In genomic region chr9:37897665-37898064, GRCh38 we compare ENCODE assay signal across 16 cellular contexts.
"Had no signal": no experiment of that assay in that cellular context is flagged by ENCODE, and none has a peak within 500 bp of the region (broad histone marks: within the 10 kb centered on the region; RNA-seq: fewer than 3 reads in every experiment).

No MANE protein-coding gene starts in this region.

- H3K4me3 Mint-ChIP-seq: activated naive CD4-positive, alpha-beta T cell treated with anti-CD3 and anti-CD28 coated beads for 36 hours; neural crest cell; T-helper 2 cell treated with Interferon-gamma antibody and Interleukin-4, amounts not matched to agents 5 μg/mL and 100 μg/mL, for 36 hours had no signal

- H3K9me3 ChIP-seq: body of pancreas, gastrocnemius medialis, ovary, sigmoid colon, upper lobe of left lung had no signal

- H3K9me3 Mint-ChIP-seq: activated naive CD4-positive, alpha-beta T cell treated with anti-CD3 and anti-CD28 coated beads for 36 hours; neural crest cell; T-helper 2 cell treated with Interferon-gamma antibody and Interleukin-4, amounts not matched to agents 5 μg/mL and 100 μg/mL, for 36 hours had no signal

- H3K27ac ChIP-seq: body of pancreas, dorsolateral prefrontal cortex, gastrocnemius medialis, ovary, sigmoid colon, upper lobe of left lung had no signal

- ATAC-seq: body of pancreas, gastrocnemius medialis, left ventricle myocardium superior had no signal

- H3K4me3 ChIP-seq: body of pancreas, dorsolateral prefrontal cortex, gastrocnemius medialis, ovary, sigmoid colon, upper lobe of left lung had no signal

- H3K27ac Mint-ChIP-seq: activated naive CD4-positive, alpha-beta T cell treated with anti-CD3 and anti-CD28 coated beads for 36 hours; T-helper 2 cell treated with Interferon-gamma antibody and Interleukin-4, amounts not matched to agents 5 μg/mL and 100 μg/mL, for 36 hours had no signal

- H3K36me3 ChIP-seq: ovary had no signal

- H3K27me3 ChIP-seq: body of pancreas, dorsolateral prefrontal cortex, gastrocnemius medialis, ovary, sigmoid colon, upper lobe of left lung had no signal

- DNase-seq: activated CD4-positive, alpha-beta T cell treated with anti-CD3 and anti-CD28 coated beads for 1 hour; activated CD4-positive, alpha-beta T cell treated with anti-CD3 and anti-CD28 coated beads, Interleukin-2, amount 50 U/mL, for 48 hours; activated naive CD4-positive, alpha-beta T cell treated with anti-CD3 and anti-CD28 coated beads for 36 hours; body of pancreas; cerebellar nuclear complex; dorsolateral prefrontal cortex; gastrocnemius medialis; kidney; left ventricle myocardium superior; ovary; sigmoid colon; stimulated activated CD4-positive, alpha-beta T cell treated with anti-CD3 and anti-CD28 coated beads, Interleukin-12 subunit alpha, Interleukin-12 subunit beta, amount 100 ng/mL, for 4 hours; stimulated activated naive CD4-positive, alpha-beta T cell treated with Interleukin-2 at 50 U/mL for 16 hours; upper lobe of left lung had no signal
